13 cellular contexts compared by ENCODE assay signal in the genomic region with DNA sequence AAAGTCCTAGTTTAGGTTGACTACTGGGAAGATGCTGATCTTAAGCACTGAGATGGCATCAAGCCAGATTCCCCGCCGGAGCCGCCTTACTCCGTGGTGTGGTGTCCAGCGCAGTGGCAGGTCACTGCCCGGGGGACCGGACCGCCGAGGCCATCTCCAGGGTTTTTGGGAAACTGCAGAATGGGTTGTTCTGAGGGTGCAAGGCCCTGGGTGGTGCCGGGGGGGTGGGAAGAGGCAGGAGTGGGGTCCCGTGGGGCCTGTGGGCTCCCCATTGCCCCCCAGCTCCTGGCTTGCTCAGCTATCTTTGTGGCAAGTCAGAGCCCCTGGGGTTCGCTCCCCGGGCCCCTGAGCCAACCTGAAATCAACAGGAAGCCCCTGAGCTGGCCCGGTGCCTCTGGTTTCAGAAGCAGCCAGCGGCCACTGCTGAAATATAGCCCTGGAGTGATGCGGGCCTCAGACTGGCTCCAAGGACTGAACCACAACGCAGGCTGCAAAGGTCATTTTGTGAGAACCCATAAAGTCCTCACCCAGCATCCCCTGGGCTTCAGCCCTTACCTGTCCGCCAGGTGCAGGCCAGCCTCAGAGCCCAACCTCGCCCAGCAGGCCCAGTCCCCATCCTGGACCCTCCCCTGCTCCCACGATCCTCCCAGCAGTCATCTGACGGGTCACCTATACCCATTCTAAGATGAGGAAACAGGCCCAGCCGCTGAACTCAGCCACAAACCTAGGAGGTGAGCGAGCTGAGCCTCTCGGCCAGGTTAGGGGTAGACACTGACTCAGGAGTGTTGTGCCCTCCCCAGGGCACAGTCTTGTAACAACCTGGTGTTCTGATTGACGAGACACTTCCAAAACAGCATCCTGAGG.
"Had no signal": no experiment of that assay in that cellular context is flagged by ENCODE, and none has a peak within 500 bp of the region (broad histone marks: within the 10 kb centered on the region; RNA-seq: fewer than 3 reads in every experiment).

No MANE protein-coding gene starts in this region.

- H3K27me3 Mint-ChIP-seq: type B pancreatic cell had no signal

- ATAC-seq: gastroesophageal sphincter; left ventricle myocardium superior; stimulated activated naive B cell treated with anti-CD40 and anti-IgM and Interleukin-4, amounts not matched to agents 10 μg/mL and 1 μg/mL and 100 μg/mL, for 72 hours had no signal

- H3K27ac Mint-ChIP-seq: stimulated activated naive B cell treated with anti-CD40 and anti-IgM and Interleukin-4, amounts not matched to agents 10 μg/mL and 1 μg/mL and 100 μg/mL, for 72 hours; type B pancreatic cell had no signal

- H3K4me3 Mint-ChIP-seq: stimulated activated naive B cell treated with anti-CD40 and anti-IgM and Interleukin-4, amounts not matched to agents 10 μg/mL and 1 μg/mL and 100 μg/mL, for 72 hours; type B pancreatic cell had no signal

- H3K36me3 Mint-ChIP-seq: type B pancreatic cell had no signal

- DNase-seq: activated CD4-positive, alpha-beta T cell treated with anti-CD3 and anti-CD28 coated beads, Interleukin-2, amount 50 U/mL, for 1 hour; activated CD4-positive, CD25-positive, alpha-beta regulatory T cell; activated CD8-positive, alpha-beta memory T cell treated with anti-CD3 and anti-CD28 coated beads for 24 hours; activated naive CD4-positive, alpha-beta T cell treated with Interleukin-2 at 50 U/mL for 16 hours; activated T-cell treated with anti-CD3 and anti-CD28 coated beads for 4 hours; dermis blood vessel endothelial cell; islet precursor cell; left ventricle myocardium superior; stimulated activated CD4-positive, alpha-beta T cell treated with anti-CD3 and anti-CD28 coated beads, Interleukin-2, amount 100 ng/mL, for 48 hours; stimulated activated naive B cell treated with anti-CD40 and anti-IgM and Interleukin-4, amounts not matched to agents 10 μg/mL and 1 μg/mL and 100 μg/mL, for 72 hours; substantia nigra had no signal
